1 cellular context compared by ENCODE assay signal in genomic region chr11:65555693-65556231, GRCh38.
A peak's percentile ranks its signal among the peaks of the same experiment; 100 is the strongest.
TF ChIP-seq lines count a peak whose summit lies in the region.

No MANE protein-coding gene starts in this region.

TF ChIP-seq in HepG2, 621 proteins besides CTCF, POLR2A, EP300 and RAD21 (continues in another document):
- TF ChIP-seq ZNF543 (CRISPR knock-in tag; IDR thresholded peaks at IDR 0.05) (0 out of 2 replicates have a peak, but pooled peaks have one; percentile 37), ZNF609 (CRISPR knock-in tag; IDR thresholded peaks at IDR 0.05; ENCODE audit: borderline replicate concordance) (no peak), MED1 (CRISPR knock-in tag; IDR thresholded peaks at IDR 0.05) (peak; percentile 58; the same call in 1 of the 2 replicates), ETV6 (CRISPR knock-in tag; conservative IDR thresholded peaks at IDR 0.05) (no peak), HNF1A (IDR thresholded peaks at IDR 0.05; ENCODE audit: low read depth) (no peak), HNF1A (CRISPR knock-in tag; IDR thresholded peaks at IDR 0.05; ENCODE audit: borderline replicate concordance) (0 out of 2 replicates have a peak, but pooled peaks have one; percentile 44), HMGXB4 (CRISPR knock-in tag; IDR thresholded peaks at IDR 0.05; ENCODE audit: borderline replicate concordance in 1 of 2, low read depth in 1 of 2) (peak in 1 of 2 experiments; percentile 31; a peak in 1 of 4 replicates), KLF16 (CRISPR knock-in tag; IDR thresholded peaks at IDR 0.05) (peak in 1 of 2 experiments; percentile 58; a peak in 1 of 4 replicates), ZNF331 (CRISPR knock-in tag; IDR thresholded peaks at IDR 0.05) (peak; percentile 34; the same call in 1 of the 2 replicates), ZBTB25 (CRISPR knock-in tag; IDR thresholded peaks at IDR 0.05) (0 out of 2 replicates have a peak, but pooled peaks have one; percentile 18), MIER2 (CRISPR knock-in tag; IDR thresholded peaks at IDR 0.05) (0 out of 2 replicates have a peak, but pooled peaks have one; percentile 34), HDAC2 (CRISPR knock-in tag; IDR thresholded peaks at IDR 0.05) (peak; percentile 61), ZNF468 (CRISPR knock-in tag; IDR thresholded peaks at IDR 0.05) (0 out of 2 replicates have a peak, but pooled peaks have one; percentile 38), SP4 (CRISPR knock-in tag; IDR thresholded peaks at IDR 0.05) (no peak), FOSL1 (CRISPR knock-in tag; IDR thresholded peaks at IDR 0.05; ENCODE audit: borderline replicate concordance) (peak; percentile 48; the same call in 1 of the 2 replicates), NR2F1 (CRISPR knock-in tag; IDR thresholded peaks at IDR 0.05) (peak; percentile 42 to 44; a peak in 1 of 4 replicates), RXRB (CRISPR knock-in tag; IDR thresholded peaks at IDR 0.05; ENCODE audit: borderline replicate concordance) (peak; percentile 79), TFAP4 (IDR thresholded peaks at IDR 0.05; ENCODE audit: borderline replicate concordance, low read depth) (peak; percentile 42; the same call in 1 of the 2 replicates), SIX1 (CRISPR knock-in tag; IDR thresholded peaks at IDR 0.05; ENCODE audit: borderline replicate concordance) (no peak), PATZ1 (CRISPR knock-in tag; IDR thresholded peaks at IDR 0.05) (peak; percentile 86), YEATS2 (CRISPR knock-in tag; IDR thresholded peaks at IDR 0.05; ENCODE audit: borderline replicate concordance) (peak; percentile 52; the same call in 1 of the 2 replicates), PITX1 (CRISPR knock-in tag; IDR thresholded peaks at IDR 0.05) (peak; percentile 34; the same call in 1 of the 2 replicates), PHF21A (CRISPR knock-in tag; IDR thresholded peaks at IDR 0.05) (peak; percentile 73; the same call in 1 of the 2 replicates), ZNF746 (CRISPR knock-in tag; IDR thresholded peaks at IDR 0.05) (peak; percentile 84), HOMEZ (CRISPR knock-in tag; IDR thresholded peaks at IDR 0.05; ENCODE audit: low read depth) (peak; percentile 15; the same call in 1 of the 2 replicates), ZSCAN9 (CRISPR knock-in tag; IDR thresholded peaks at IDR 0.05; ENCODE audit: borderline replicate concordance) (0 out of 2 replicates have a peak, but pooled peaks have one; percentile 27), ZBTB10 (CRISPR knock-in tag; IDR thresholded peaks at IDR 0.05; ENCODE audit: borderline replicate concordance) (no peak), GABPB1 (CRISPR knock-in tag; IDR thresholded peaks at IDR 0.05) (peak; percentile 44; the same call in 1 of the 2 replicates), MNT (IDR thresholded peaks at IDR 0.05) (no peak), ZNF768 (CRISPR knock-in tag; IDR thresholded peaks at IDR 0.05) (peak; percentile 17; the same call in 1 of the 2 replicates), ELF3 (CRISPR knock-in tag; IDR thresholded peaks at IDR 0.05) (peak; percentile 37; the same call in 1 of the 2 replicates), ZNF674 (CRISPR knock-in tag; IDR thresholded peaks at IDR 0.05; ENCODE audit: low read depth) (no peak), BCL6 (CRISPR knock-in tag; IDR thresholded peaks at IDR 0.05) (0 out of 2 replicates have a peak, but pooled peaks have one; percentile 23), FOXC1 (CRISPR knock-in tag; IDR thresholded peaks at IDR 0.05; ENCODE audit: borderline replicate concordance) (no peak; the same call in 1 of the 2 replicates), ZNF24 (IDR thresholded peaks at IDR 0.05) (no peak)
